In genomic region chr6:136226674-136227377, GRCh38 we compare ENCODE assay signal across 8 cellular contexts. TPM values are rescaled to one million over a fixed set of nuclear protein-coding genes. Genes with fewer than 3 reads are reported as not detected.
A peak's percentile ranks its signal among the peaks of the same experiment; 100 is the strongest.
DNase-seq lines count a peak whose midpoint lies in the region; ATAC-seq, FAIRE-seq and TF ChIP-seq lines count a peak whose summit lies in the region.

No MANE protein-coding gene starts in this region.

- no peak for FAIRE-seq in pancreas (lab: Jason Lieb, UNC)
- no peak for FAIRE-seq in H54 (lab: Jason Lieb, UNC)

- H3K4me1 ChIP-seq in pancreas (peaks cover 0 to 5% (median 0%) of the 10 kb centered on the region in 3 donors), trophoblast cell (ENCODE audit: control insufficient read depth in 1 of 2, insufficient read depth in 2 of 2, low read length in 2 of 2) (no peaks in the 10 kb centered on the region)

- no peak overlapping the region for H3K4me2 ChIP-seq in trophoblast cell (ENCODE audit: low read length)

- H2BK12ac ChIP-seq in trophoblast cell (ENCODE audit: low read length), result no peak overlapping the region

- H2AK5ac ChIP-seq in trophoblast cell (ENCODE audit: low read length), result no peak overlapping the region

- H3K9ac ChIP-seq in trophoblast cell (ENCODE audit: low read length), result no peak overlapping the region

- H4K91ac ChIP-seq in trophoblast cell (ENCODE audit: low read depth, low read length), result no peak overlapping the region

- no peak for DNase-seq in coronary artery (ENCODE audit: low spot score)
- DNase-seq in pancreas, result no peak
- no peak for DNase-seq in trophoblast cell
- DNase-seq in NCI-H2171 (lab: John Stamatoyannopoulos, UW), result no peak
- no peak for DNase-seq in activated CD4-positive, alpha-beta T cell treated with anti-CD3 and anti-CD28 coated beads, Interleukin-2, amount 50 U/mL, for 4 hours
- no peak for DNase-seq in H54 (ENCODE audit: insufficient read length, low spot score)

- H3K4me3 ChIP-seq in coronary artery, result peak overlapping the region; percentile 36
- peak overlapping the region in 2 of 4 donors; percentile 17 to 27 for H3K4me3 ChIP-seq in pancreas
- H3K4me3 ChIP-seq in trophoblast cell (ENCODE audit: low read depth, low read length), result no peak overlapping the region

- H4K12ac ChIP-seq in trophoblast cell (ENCODE audit: low read depth, low read length), result no peak overlapping the region

- no peaks in the 10 kb centered on the region for H3K79me1 ChIP-seq in trophoblast cell (ENCODE audit: low read length)

- no peak overlapping the region for H2BK120ac ChIP-seq in trophoblast cell (ENCODE audit: insufficient read depth, low read length, poor library complexity)

- H3K36me3 ChIP-seq in pancreas (no peaks in the 10 kb centered on the region), trophoblast cell (ENCODE audit: control insufficient read depth in 1 of 2, insufficient read depth in 2 of 2, low read length in 2 of 2) (no peaks in the 10 kb centered on the region)

- H3K4ac ChIP-seq in trophoblast cell (ENCODE audit: low read depth, low read length), result no peak overlapping the region

- H3K18ac ChIP-seq in trophoblast cell (ENCODE audit: low read length), result no peak overlapping the region

- no peak for TF ChIP-seq CTCF in coronary artery (IDR thresholded peaks at IDR 0.05)
- no peak for TF ChIP-seq CTCF in pancreas (IDR thresholded peaks at IDR 0.05)

- H2BK5ac ChIP-seq in trophoblast cell (ENCODE audit: low read depth, low read length, poor library complexity), result no peak overlapping the region

- intact Hi-C loops in pancreas (cut with DNase I), result loop anchor here in 2 of 3 donors (5.0 to 10.0 kb wide), 2 partner anchors 692 to 695 kb away; no protein-coding TSS in a partner anchor

- H2AFZ ChIP-seq in trophoblast cell (ENCODE audit: insufficient read depth, low read length, poor library complexity), result no peak overlapping the region

- no peak overlapping the region for H4K8ac ChIP-seq in trophoblast cell (ENCODE audit: low read depth, low read length)

- TF ChIP-seq POLR2A in H54 (IDR thresholded peaks at IDR 0.05; ENCODE audit: low read depth, low read length), result no peak

- ATAC-seq in GM19023 (IDR thresholded peaks at IDR 0.05; ENCODE audit: unreplicated experiment), result peak; percentile 25
- peak; percentile 37 for ATAC-seq in HG03354 (IDR thresholded peaks at IDR 0.05; ENCODE audit: poor library complexity, severe bottlenecking, unreplicated experiment)
- peak; percentile 17 to 63 (median 58) for ATAC-seq in pancreas

- H3K9me3 ChIP-seq in pancreas, result no peaks in the 10 kb centered on the region
- H3K9me3 ChIP-seq in trophoblast cell (ENCODE audit: insufficient read depth, low read depth, low read length), result peaks cover 1% of the 10 kb centered on the region

- no peaks in the 10 kb centered on the region for H3K79me2 ChIP-seq in trophoblast cell (ENCODE audit: control insufficient read depth, insufficient read depth, low read length, poor library complexity)

- no peak overlapping the region for H3K14ac ChIP-seq in trophoblast cell (ENCODE audit: low read length)

- H3K27ac ChIP-seq in coronary artery (no peak overlapping the region), pancreas (no peak overlapping the region), trophoblast cell (ENCODE audit: low read depth, low read length) (no peak overlapping the region)

- WGBS in pancreas, 2 donors, result 80 to 84% methylated on average over 4 of the region's 4 CpGs
- no CpG with 5 or more reads among the region's 4 CpGs for WGBS in trophoblast cell (ENCODE audit: extremely low coverage, insufficient coverage, insufficient read length)

- no peak overlapping the region for H3K23ac ChIP-seq in trophoblast cell (ENCODE audit: low read length)

- no peaks in the 10 kb centered on the region for H3K27me3 ChIP-seq in pancreas
- H3K27me3 ChIP-seq in trophoblast cell (ENCODE audit: insufficient read depth, low read length), result no peaks in the 10 kb centered on the region

RNA-seq across cellular contexts. Expression of gene MTFR2, which starts 23.3 kb away (rescaled TPM):
- under 1 TPM in 5 of 6 donors, not detected in 1; 0.08 to 0.61 (median 0.34) TPM for total RNA-seq in pancreas
- polyA plus RNA-seq in pancreas, result under 1 TPM; 0.26 to 0.49 TPM
- 12.4 and 12.5 TPM in 2 replicates for polyA plus RNA-seq in trophoblast cell (2013)
